ENCODE assay signal across 1 cellular context in genomic region chr10:21528452-21529235, GRCh38.
TF ChIP-seq lines count a peak whose summit lies in the region.

No MANE protein-coding gene starts in this region.

TF ChIP-seq in HepG2, 621 proteins besides CTCF, POLR2A, EP300 and RAD21 (continued from another document):
- no peak for TF ChIP-seq ZNF839 (CRISPR knock-in tag; IDR thresholded peaks at IDR 0.05; ENCODE audit: borderline replicate concordance)
